Comparison of ENCODE assay signal across 24 cellular contexts in the genomic region with DNA sequence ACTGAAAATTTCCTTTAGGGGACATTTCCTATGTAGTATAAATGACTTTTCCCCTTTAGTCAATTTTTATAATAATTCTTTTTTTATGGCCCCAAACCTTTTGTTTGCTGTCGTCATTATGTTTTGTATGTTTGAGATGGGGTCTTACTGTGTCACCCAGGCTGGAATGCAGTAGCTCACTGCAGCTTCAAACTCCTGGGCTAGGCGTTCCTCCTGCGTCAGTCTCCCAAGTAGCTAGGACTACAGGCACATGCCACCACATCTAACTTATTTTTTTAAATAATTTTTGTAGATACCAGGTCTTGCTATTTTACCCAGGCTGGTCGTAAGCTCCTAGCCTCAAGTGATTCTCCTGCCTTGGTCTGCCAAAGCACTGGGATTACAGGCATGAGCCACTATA. TPM values are rescaled to one million over a fixed set of nuclear protein-coding genes. Genes with fewer than 3 reads are reported as not detected.
DNase-seq lines count a peak whose midpoint lies in the region; ATAC-seq and TF ChIP-seq lines count a peak whose summit lies in the region.
"Had no signal": no experiment of that assay in that cellular context is flagged by ENCODE, and none has a peak within 500 bp of the region (broad histone marks: within the 10 kb centered on the region; RNA-seq: fewer than 3 reads in every experiment).

No MANE protein-coding gene starts in this region.

- H3K9me3 Mint-ChIP-seq in T-helper 2 cell treated with Interferon-gamma antibody and Interleukin-4, amounts not matched to agents 5 μg/mL and 100 μg/mL, for 36 hours: peaks cover 4% of the 10 kb centered on the region

- peaks cover 5% of the 10 kb centered on the region for H3K36me3 Mint-ChIP-seq in T-helper 2 cell treated with Interferon-gamma antibody and Interleukin-4, amounts not matched to agents 5 μg/mL and 100 μg/mL, for 36 hours (ENCODE audit: low read depth)

- no peak for ATAC-seq in HG03469 (IDR thresholded peaks at IDR 0.05; ENCODE audit: unreplicated experiment)

- H3K36me3 ChIP-seq in MM.1S (replicated peaks; ENCODE audit: insufficient read depth, low read length) (no peaks in the 10 kb centered on the region), parathyroid adenoma (ENCODE audit: control insufficient read depth, insufficient read depth, low read length) (no peaks in the 10 kb centered on the region)
- H3K36me3 ChIP-seq: HAP-1, MG63 had no signal

- no peak overlapping the region for H3K9ac ChIP-seq in MM.1S (ENCODE audit: low read length)
- no peak overlapping the region for H3K9ac ChIP-seq in parathyroid adenoma
- H3K9ac ChIP-seq: GM23248 had no signal

- H3K27me3 ChIP-seq in MM.1S (replicated peaks; ENCODE audit: insufficient read depth, low read length) (no peaks in the 10 kb centered on the region), parathyroid adenoma (ENCODE audit: control insufficient read depth, insufficient read depth, low read length) (no peaks in the 10 kb centered on the region)

- H3K9me2 ChIP-seq in MM.1S (replicated peaks; ENCODE audit: insufficient read depth, low read length): no peaks in the 10 kb centered on the region

- no peak overlapping the region for H3K27ac ChIP-seq in MM.1S (ENCODE audit: low read length)
- H3K27ac ChIP-seq in parathyroid adenoma: peak overlapping the region; percentile 51
- H3K27ac ChIP-seq: GM23248 had no signal

- no peak overlapping the region for H2AFZ ChIP-seq in MM.1S (ENCODE audit: low read length)
- H2AFZ ChIP-seq in parathyroid adenoma: peak overlapping the region; percentile 19
- H2AFZ ChIP-seq: GM23248 had no signal

- H3K4me2 ChIP-seq in MM.1S (ENCODE audit: low read depth, low read length): peak overlapping the region; percentile 42
- H3K4me2 ChIP-seq in parathyroid adenoma (ENCODE audit: low read length): peak overlapping the region; percentile 52

- H3K4me3 Mint-ChIP-seq in T-helper 2 cell treated with Interferon-gamma antibody and Interleukin-4, amounts not matched to agents 5 μg/mL and 100 μg/mL, for 36 hours: no peak overlapping the region

- peaks cover 48% of the 10 kb centered on the region for H3K4me1 Mint-ChIP-seq in T-helper 2 cell treated with Interferon-gamma antibody and Interleukin-4, amounts not matched to agents 5 μg/mL and 100 μg/mL, for 36 hours (ENCODE audit: low read depth)

- H3F3A ChIP-seq in MM.1S (ENCODE audit: insufficient read depth, low read length): no peaks in the 10 kb centered on the region; the same call in 1 of the 2 replicates

- in situ Hi-C loops in SK-MEL-5 (cut with HindIII; ENCODE audit: low pct_unique_long_range_greater_than_20kb, low sequenced_read_pairs): no loop called here

- peak overlapping the region; percentile 4 for H3K27ac Mint-ChIP-seq in T-helper 2 cell treated with Interferon-gamma antibody and Interleukin-4, amounts not matched to agents 5 μg/mL and 100 μg/mL, for 36 hours

- no peaks in the 10 kb centered on the region for H3K27me3 Mint-ChIP-seq in T-helper 2 cell treated with Interferon-gamma antibody and Interleukin-4, amounts not matched to agents 5 μg/mL and 100 μg/mL, for 36 hours (ENCODE audit: low read depth)

- H3K4me1 ChIP-seq in MM.1S (ENCODE audit: low read length): peaks cover 20% of the 10 kb centered on the region
- peaks cover 11% of the 10 kb centered on the region for H3K4me1 ChIP-seq in parathyroid adenoma
- H3K4me1 ChIP-seq: Caco-2 had no signal

- DNase-seq in T-helper 2 cell treated with Interferon-gamma antibody and Interleukin-4, amounts not matched to agents 5 μg/mL and 100 μg/mL, for 36 hours (ENCODE audit: low spot score): no peak
- DNase-seq in T-helper 2 cell: no peak
- no peak for DNase-seq in MM.1S
- DNase-seq in SK-MEL-5 (ENCODE audit: low read depth, low spot score): peak; percentile 15
- no peak for DNase-seq in NCI-H345 (lab: John Stamatoyannopoulos, UW)
- DNase-seq in COR-L47 (lab: John Stamatoyannopoulos, UW): no peak
- DNase-seq: Caco-2; DMS 273 treated with DMSO at 0.1 percent for 48 hours; DMS79 treated with DMSO at 0.1 percent for 48 hours; GM23248; MG63; NCI-H1092; NCI-H1436; NCI-H187 treated with DMSO at 0.1 percent for 48 hours; NCI-H2107; NCI-H510A; NCI-H748 treated with DMSO at 0.1 percent for 48 hours; NK-92 treated with Interleukin-12 subunit alpha and Interleukin-12 subunit beta, amount 100 ng/mL, for 24 hours; SHP77; T-helper 1 cell had no signal

- no peaks in the 10 kb centered on the region for H3K79me2 ChIP-seq in MM.1S (ENCODE audit: low read length)
- H3K79me2 ChIP-seq in parathyroid adenoma: no peaks in the 10 kb centered on the region

- H3K4me3 ChIP-seq in MM.1S (ENCODE audit: low read length) (no peak overlapping the region), parathyroid adenoma (ENCODE audit: low read depth, low read length) (peak overlapping the region; percentile 29)
- H3K4me3 ChIP-seq: GM23248, HAP-1, MG63 had no signal

- TF ChIP-seq CTCF in MM.1S (IDR thresholded peaks at IDR 0.05; ENCODE audit: low read length) (no peak), parathyroid adenoma (IDR thresholded peaks at IDR 0.05) (no peak)

- no peaks in the 10 kb centered on the region for H4K20me1 ChIP-seq in MM.1S (ENCODE audit: insufficient read depth, low read length)

- no peaks in the 10 kb centered on the region for H3K9me3 ChIP-seq in MM.1S (replicated peaks; ENCODE audit: insufficient read depth, low read length)
- no peaks in the 10 kb centered on the region for H3K9me3 ChIP-seq in parathyroid adenoma (ENCODE audit: control insufficient read depth, low read length)
- H3K9me3 ChIP-seq: Caco-2, HAP-1, MG63 had no signal

RNA-seq across cellular contexts. Expression of a gene that starts 30.8 kb away (rescaled TPM):
- 27.6 and 38.1 TPM in 2 replicates for total RNA-seq in SK-MEL-5 (2014; rRNA removed; shearing (Covaris generic))
- 28.1 and 29.6 TPM in 2 replicates for polyA plus RNA-seq in SK-MEL-5 (2015; cell fraction: cytosol; rRNA removed)
- polyA plus RNA-seq in SK-MEL-5 (2015; cell fraction: nucleus; rRNA removed): 4.8 and 7.0 TPM in 2 replicates
- total RNA-seq: HT1080 had no signal

RNA-seq across cellular contexts. Expression of a gene that starts 32.4 kb away (rescaled TPM):
- 62.9 and 67.1 TPM in 2 replicates for total RNA-seq in SK-MEL-5 (2014; rRNA removed; shearing (Covaris generic))
- polyA plus RNA-seq in SK-MEL-5 (2015; cell fraction: cytosol; rRNA removed): 30.4 and 34.0 TPM in 2 replicates
- polyA plus RNA-seq in SK-MEL-5 (2015; cell fraction: nucleus; rRNA removed): 56.9 and 67.6 TPM in 2 replicates
